In genomic region chr13:113975416-113975815, GRCh38 we compare ENCODE assay signal across 17 cellular contexts. TPM values are rescaled to one million over a fixed set of nuclear protein-coding genes. Genes with fewer than 3 reads are reported as not detected.
DNase-seq lines count a peak whose midpoint lies in the region; ATAC-seq and TF ChIP-seq lines count a peak whose summit lies in the region.
"Had no signal": no experiment of that assay in that cellular context is flagged by ENCODE, and none has a peak within 500 bp of the region (broad histone marks: within the 10 kb centered on the region; RNA-seq: fewer than 3 reads in every experiment).

No MANE protein-coding gene starts in this region.

- H3K9me3 Mint-ChIP-seq in chondrocyte (ENCODE audit: low read depth) = no peaks in the 10 kb centered on the region

- no peak overlapping the region for H3K4me3 ChIP-seq in heart right ventricle
- H3K4me3 ChIP-seq: A549 had no signal

- peaks cover 23% of the 10 kb centered on the region for H3K4me1 Mint-ChIP-seq in chondrocyte (ENCODE audit: low read depth)

- H3K4me1 ChIP-seq in heart right ventricle = peaks cover 3 to 14% (median 8%) of the 10 kb centered on the region in 9 donors

- no peaks in the 10 kb centered on the region for H3K9me3 ChIP-seq in heart right ventricle
- H3K9me3 ChIP-seq: A549 had no signal

- no peak for ATAC-seq in left ventricle myocardium superior
- ATAC-seq in heart right ventricle = no peak
- ATAC-seq in sciatic nerve = no peak
- ATAC-seq: A549, HCT116, PC-3 had no signal

- H3K4me3 Mint-ChIP-seq in chondrocyte (ENCODE audit: unreplicated experiment) = no peak overlapping the region

- H3K27me3 ChIP-seq in heart right ventricle = no peaks in the 10 kb centered on the region

- peaks cover 18% of the 10 kb centered on the region for H3K36me3 Mint-ChIP-seq in chondrocyte (ENCODE audit: low read depth)

- DNase-seq in left ventricle myocardium superior (peak; percentile 9), heart right ventricle (no peak), chondrocyte (ENCODE audit: low spot score) (peak; percentile 86), sciatic nerve (ENCODE audit: low spot score) (peak; percentile 59), middle frontal gyrus (ENCODE audit: extremely low spot score, low spot score) (no peak), NCI-H226 (no peak)
- DNase-seq in effector CD4-positive, alpha-beta T cell = no peak
- DNase-seq: Calu3, DMS79 treated with DMSO at 0.1 percent for 48 hours, KG1, NCI-H1048, NCI-H146, PC-3, SHP77 had no signal

- H3K36me3 ChIP-seq in heart right ventricle = peaks cover 0 to 62% (median 3%) of the 10 kb centered on the region in 9 donors

- intact Hi-C loops in left ventricle myocardium superior (cut with micrococcal nuclease) (no loop called here), heart right ventricle (cut with DNase I) (no loop called here), sciatic nerve (cut with DNase I) (no loop called here)

- WGBS in heart right ventricle, 2 donors = 91 to 95% methylated on average over 15 of the region's 15 CpGs

- TF ChIP-seq CTCF in heart right ventricle (IDR thresholded peaks at IDR 0.05) (no peak), chondrocyte (IDR thresholded peaks at IDR 0.05) (no peak)

- no peak overlapping the region for H3K27ac ChIP-seq in heart right ventricle
- H3K27ac ChIP-seq: A549, HL-60 had no signal

- H3K27ac Mint-ChIP-seq in chondrocyte (ENCODE audit: unreplicated experiment) = peak overlapping the region; percentile 5

- H3K27me3 Mint-ChIP-seq in chondrocyte (ENCODE audit: low read depth) = no peaks in the 10 kb centered on the region

RNA-seq across cellular contexts. Expression of gene C13orf46, which starts 1.5 kb away (rescaled TPM):
- total RNA-seq in left ventricle myocardium superior (0.37 TPM), heart right ventricle (under 1 TPM; 0.15 to 0.80 (median 0.23) TPM), chondrocyte (1.7 to 2.2 TPM (median 2.0 TPM) in 3 replicates), sciatic nerve (3.6 TPM)
- polyA plus RNA-seq in heart right ventricle = under 1 TPM; 0.09 to 0.37 TPM

Comparison
In these comparisons a context has a peak if more than half of its experiments do, and no peak if none do; other contexts are left out.
1. DNase-seq: peak in left ventricle myocardium superior (single experiment), chondrocyte (single experiment) and sciatic nerve (single experiment); none in heart right ventricle (0 of 2), middle frontal gyrus (single experiment), NCI-H226 (single experiment) and effector CD4-positive, alpha-beta T cell (single experiment).